In genomic region chr3:39095778-39096177, GRCh38 we compare ENCODE assay signal across 20 cellular contexts. TPM values are rescaled to one million over a fixed set of nuclear protein-coding genes. Genes with fewer than 3 reads are reported as not detected.
A peak's percentile ranks its signal among the peaks of the same experiment; 100 is the strongest.
DNase-seq lines count a peak whose midpoint lies in the region; ATAC-seq, FAIRE-seq and TF ChIP-seq lines count a peak whose summit lies in the region.
"Had no signal": no experiment of that assay in that cellular context is flagged by ENCODE, and none has a peak within 500 bp of the region (broad histone marks: within the 10 kb centered on the region; RNA-seq: fewer than 3 reads in every experiment).

No MANE protein-coding gene starts in this region.

- no peaks in the 10 kb centered on the region for H3K27me3 Mint-ChIP-seq in activated T-helper 17 cell treated with anti-CD3 and anti-CD28 coated beads, Interleukin-2, amount 50 U/mL, for 72 hours
- no peaks in the 10 kb centered on the region for H3K27me3 Mint-ChIP-seq in osteocyte (ENCODE audit: unreplicated experiment)
- H3K27me3 Mint-ChIP-seq: CD4-positive, CD25-positive, alpha-beta regulatory T cell had no signal

- H3K4me1 ChIP-seq in effector memory CD4-positive, alpha-beta T cell (ENCODE audit: control insufficient read depth, insufficient read depth, low read length, poor library complexity, severe bottlenecking): no peaks in the 10 kb centered on the region
- H3K4me1 ChIP-seq: Peyer's patch had no signal

- H3K27ac Mint-ChIP-seq in activated T-helper 17 cell treated with anti-CD3 and anti-CD28 coated beads, Interleukin-2, amount 50 U/mL, for 72 hours: peak overlapping the region; percentile 59
- H3K27ac Mint-ChIP-seq in osteocyte (ENCODE audit: unreplicated experiment): peak overlapping the region; percentile 47
- H3K27ac Mint-ChIP-seq: HFFc6 had no signal

- TF ChIP-seq CTCF in osteocyte (IDR thresholded peaks at IDR 0.05): no peak

- no peak for ATAC-seq in activated T-helper 17 cell treated with anti-CD3 and anti-CD28 coated beads, Interleukin-2, amount 50 U/mL, for 72 hours (replicated peaks)
- ATAC-seq in HG02678 (IDR thresholded peaks at IDR 0.05; ENCODE audit: unreplicated experiment): no peak
- no peak for ATAC-seq in HG03469 (IDR thresholded peaks at IDR 0.05; ENCODE audit: unreplicated experiment)

- peaks cover 85% of the 10 kb centered on the region for H3K36me3 Mint-ChIP-seq in activated T-helper 17 cell treated with anti-CD3 and anti-CD28 coated beads, Interleukin-2, amount 50 U/mL, for 72 hours (ENCODE audit: low read depth)
- peaks cover 38% of the 10 kb centered on the region for H3K36me3 Mint-ChIP-seq in osteocyte (ENCODE audit: unreplicated experiment)

- peak; percentile 74 for FAIRE-seq in endometrium (lab: Jason Lieb, UNC)
- FAIRE-seq: GM12892, H1 had no signal

- H3K9me3 Mint-ChIP-seq in activated T-helper 17 cell treated with anti-CD3 and anti-CD28 coated beads, Interleukin-2, amount 50 U/mL, for 72 hours: no peaks in the 10 kb centered on the region
- no peaks in the 10 kb centered on the region for H3K9me3 Mint-ChIP-seq in osteocyte (ENCODE audit: unreplicated experiment)
- H3K9me3 Mint-ChIP-seq: CD4-positive, CD25-positive, alpha-beta regulatory T cell; HFFc6 had no signal

- no peak overlapping the region for H3K27ac ChIP-seq in effector memory CD4-positive, alpha-beta T cell (ENCODE audit: insufficient read depth, low read length, poor library complexity, severe bottlenecking)
- H3K27ac ChIP-seq: Peyer's patch had no signal

- in situ Hi-C loops in G401 (cut with HindIII; ENCODE audit: low sequenced_read_pairs): no loop called here

- no peaks in the 10 kb centered on the region for H3K9me3 ChIP-seq in effector memory CD4-positive, alpha-beta T cell (ENCODE audit: control insufficient read depth, low read length)
- H3K9me3 ChIP-seq: MG63, Peyer's patch had no signal

- H3K4me1 Mint-ChIP-seq in activated T-helper 17 cell treated with anti-CD3 and anti-CD28 coated beads, Interleukin-2, amount 50 U/mL, for 72 hours: no peaks in the 10 kb centered on the region
- peaks cover 15% of the 10 kb centered on the region for H3K4me1 Mint-ChIP-seq in osteocyte (ENCODE audit: unreplicated experiment)
- H3K4me1 Mint-ChIP-seq: CD4-positive, CD25-positive, alpha-beta regulatory T cell had no signal

- peak; percentile 32 for DNase-seq in G401 (ENCODE audit: low spot score)
- DNase-seq in osteocyte (ENCODE audit: extremely low spot score, unreplicated experiment): peak; percentile 40
- no peak for DNase-seq in NCI-H774 (lab: John Stamatoyannopoulos, UW)
- no peak for DNase-seq in effector memory CD4-positive, alpha-beta T cell
- DNase-seq: ACHN; CD4-positive, CD25-positive, alpha-beta regulatory T cell; HFFc6; KG1; MG63; NCI-H1092 treated with DMSO at 0.1 percent for 48 hours; NCI-H187; NCI-H510A treated with DMSO at 0.1 percent for 48 hours; Peyer's patch; Right ventricle myocardium superior had no signal

- no peak overlapping the region for H3K4me3 Mint-ChIP-seq in activated T-helper 17 cell treated with anti-CD3 and anti-CD28 coated beads, Interleukin-2, amount 50 U/mL, for 72 hours
- H3K4me3 Mint-ChIP-seq in osteocyte (ENCODE audit: unreplicated experiment): no peak overlapping the region
- H3K4me3 Mint-ChIP-seq: CD4-positive, CD25-positive, alpha-beta regulatory T cell; HFFc6 had no signal

- H3K36me3 ChIP-seq in effector memory CD4-positive, alpha-beta T cell (ENCODE audit: control insufficient read depth, insufficient read depth, low read length): peaks cover 79% of the 10 kb centered on the region
- H3K36me3 ChIP-seq: MG63 had no signal

- H3K27me3 ChIP-seq in effector memory CD4-positive, alpha-beta T cell (replicated peaks; ENCODE audit: control insufficient read depth, insufficient read depth, low read length, poor library complexity, severe bottlenecking): no peaks in the 10 kb centered on the region
- H3K27me3 ChIP-seq: MG63, Peyer's patch had no signal

- H3K4me3 ChIP-seq in effector memory CD4-positive, alpha-beta T cell (ENCODE audit: insufficient read depth, low read depth, low read length, poor library complexity, severe bottlenecking): no peak overlapping the region
- H3K4me3 ChIP-seq: MG63, Peyer's patch had no signal

RNA-seq across cellular contexts. Expression of gene GORASP1, which starts 11.6 kb away (rescaled TPM):
- 28.2 and 37.3 TPM in 2 replicates for total RNA-seq in G401 (2014; rRNA removed; shearing (Covaris generic))
- 10 to 100 TPM; 21.2 to 24.2 TPM for total RNA-seq in activated T-helper 17 cell treated with anti-CD3 and anti-CD28 coated beads, Interleukin-2, amount 50 U/mL, for 72 hours
- total RNA-seq in osteocyte: 54.3 and 62.1 TPM in 2 replicates

RNA-seq across cellular contexts. Expression of gene TTC21A, which starts 11.7 kb away (rescaled TPM):
- total RNA-seq in G401 (2014; rRNA removed; shearing (Covaris generic)): 1.2 and 4.8 TPM in 2 replicates
- total RNA-seq in activated T-helper 17 cell treated with anti-CD3 and anti-CD28 coated beads, Interleukin-2, amount 50 U/mL, for 72 hours: 1 to 10 TPM; 2.7 to 4.7 TPM
- total RNA-seq in osteocyte: 8.7 and 10.3 TPM in 2 replicates

RNA-seq across cellular contexts. Expression of gene WDR48, which starts 44.0 kb away (rescaled TPM):
- 21.2 and 27.1 TPM in 2 replicates for total RNA-seq in G401 (2014; rRNA removed; shearing (Covaris generic))
- total RNA-seq in activated T-helper 17 cell treated with anti-CD3 and anti-CD28 coated beads, Interleukin-2, amount 50 U/mL, for 72 hours: 10 to 100 TPM; 56.6 to 81.1 TPM
- total RNA-seq in osteocyte: 44.5 and 45.4 TPM in 2 replicates

RNA-seq across cellular contexts. Expression of gene SCN11A, which starts 44.0 kb away (rescaled TPM):
- not detected in 2 replicates for total RNA-seq in G401 (2014; rRNA removed; shearing (Covaris generic))
- under 1 TPM; 0.21 to 0.22 TPM for total RNA-seq in activated T-helper 17 cell treated with anti-CD3 and anti-CD28 coated beads, Interleukin-2, amount 50 U/mL, for 72 hours
- 0.08 and 0.18 TPM in 2 replicates for total RNA-seq in osteocyte
- total RNA-seq: CD4-positive, CD25-positive, alpha-beta regulatory T cell; HFFc6 had no signal

RNA-seq across cellular contexts. Expression of gene CSRNP1, which starts 57.6 kb away (rescaled TPM):
- 21.5 and 29.1 TPM in 2 replicates for total RNA-seq in G401 (2014; rRNA removed; shearing (Covaris generic))
- total RNA-seq in activated T-helper 17 cell treated with anti-CD3 and anti-CD28 coated beads, Interleukin-2, amount 50 U/mL, for 72 hours: 100 to 1,000 TPM in 1 of 2 donors, 10 to 100 TPM in 1; 42.9 to 145 TPM
- 12.8 and 15.1 TPM in 2 replicates for total RNA-seq in osteocyte

Comparison
In these comparisons a context has a peak if more than half of its experiments do, and no peak if none do; other contexts are left out.
1. DNase-seq: peak in G401 (single experiment) and osteocyte (single experiment); none in NCI-H774 (single experiment) and effector memory CD4-positive, alpha-beta T cell (0 of 3).